Comparison of ENCODE assay signal across 2 cellular contexts in the genomic region with DNA sequence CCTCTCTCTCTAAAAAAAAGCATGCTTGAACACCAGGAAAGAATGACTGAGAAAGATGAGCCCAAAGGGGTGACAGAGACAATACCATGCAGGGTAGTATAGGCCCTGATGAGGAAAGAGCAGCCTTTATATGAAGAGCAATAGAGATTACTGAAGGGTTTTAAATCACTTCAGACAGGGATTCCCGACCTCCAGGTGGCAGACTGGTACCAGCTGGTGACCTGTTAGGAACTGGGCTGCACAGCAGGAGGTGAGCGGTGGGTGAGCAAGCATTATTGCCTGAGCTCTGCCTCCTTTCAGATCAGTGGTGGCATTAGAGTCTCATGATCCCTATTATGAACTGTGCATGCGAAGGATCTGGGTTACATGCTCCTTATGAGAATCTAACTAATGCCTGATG.
TF ChIP-seq lines count a peak whose summit lies in the region.

No MANE protein-coding gene starts in this region.

TF ChIP-seq in GM23338, 12 proteins besides CTCF, POLR2A, EP300 and RAD21 (continues in another document):
- TF ChIP-seq NANOG (IDR thresholded peaks at IDR 0.05; ENCODE audit: borderline replicate concordance) (no peak), CREB1 (CRISPR knock-in tag; IDR thresholded peaks at IDR 0.05; ENCODE audit: low read depth) (no peak), ZNF331 (CRISPR knock-in tag; IDR thresholded peaks at IDR 0.05; ENCODE audit: low read depth) (no peak), JUNB (IDR thresholded peaks at IDR 0.05; ENCODE audit: unreplicated experiment) (no peak), STAT1 (IDR thresholded peaks at IDR 0.05; ENCODE audit: unreplicated experiment) (no peak), POLR2AphosphoS5 (IDR thresholded peaks at IDR 0.05; ENCODE audit: low read depth) (no peak), EZH2 (IDR thresholded peaks at IDR 0.05; ENCODE audit: low read depth, unreplicated experiment) (no peak)
- TF ChIP-seq, protein P1, sequence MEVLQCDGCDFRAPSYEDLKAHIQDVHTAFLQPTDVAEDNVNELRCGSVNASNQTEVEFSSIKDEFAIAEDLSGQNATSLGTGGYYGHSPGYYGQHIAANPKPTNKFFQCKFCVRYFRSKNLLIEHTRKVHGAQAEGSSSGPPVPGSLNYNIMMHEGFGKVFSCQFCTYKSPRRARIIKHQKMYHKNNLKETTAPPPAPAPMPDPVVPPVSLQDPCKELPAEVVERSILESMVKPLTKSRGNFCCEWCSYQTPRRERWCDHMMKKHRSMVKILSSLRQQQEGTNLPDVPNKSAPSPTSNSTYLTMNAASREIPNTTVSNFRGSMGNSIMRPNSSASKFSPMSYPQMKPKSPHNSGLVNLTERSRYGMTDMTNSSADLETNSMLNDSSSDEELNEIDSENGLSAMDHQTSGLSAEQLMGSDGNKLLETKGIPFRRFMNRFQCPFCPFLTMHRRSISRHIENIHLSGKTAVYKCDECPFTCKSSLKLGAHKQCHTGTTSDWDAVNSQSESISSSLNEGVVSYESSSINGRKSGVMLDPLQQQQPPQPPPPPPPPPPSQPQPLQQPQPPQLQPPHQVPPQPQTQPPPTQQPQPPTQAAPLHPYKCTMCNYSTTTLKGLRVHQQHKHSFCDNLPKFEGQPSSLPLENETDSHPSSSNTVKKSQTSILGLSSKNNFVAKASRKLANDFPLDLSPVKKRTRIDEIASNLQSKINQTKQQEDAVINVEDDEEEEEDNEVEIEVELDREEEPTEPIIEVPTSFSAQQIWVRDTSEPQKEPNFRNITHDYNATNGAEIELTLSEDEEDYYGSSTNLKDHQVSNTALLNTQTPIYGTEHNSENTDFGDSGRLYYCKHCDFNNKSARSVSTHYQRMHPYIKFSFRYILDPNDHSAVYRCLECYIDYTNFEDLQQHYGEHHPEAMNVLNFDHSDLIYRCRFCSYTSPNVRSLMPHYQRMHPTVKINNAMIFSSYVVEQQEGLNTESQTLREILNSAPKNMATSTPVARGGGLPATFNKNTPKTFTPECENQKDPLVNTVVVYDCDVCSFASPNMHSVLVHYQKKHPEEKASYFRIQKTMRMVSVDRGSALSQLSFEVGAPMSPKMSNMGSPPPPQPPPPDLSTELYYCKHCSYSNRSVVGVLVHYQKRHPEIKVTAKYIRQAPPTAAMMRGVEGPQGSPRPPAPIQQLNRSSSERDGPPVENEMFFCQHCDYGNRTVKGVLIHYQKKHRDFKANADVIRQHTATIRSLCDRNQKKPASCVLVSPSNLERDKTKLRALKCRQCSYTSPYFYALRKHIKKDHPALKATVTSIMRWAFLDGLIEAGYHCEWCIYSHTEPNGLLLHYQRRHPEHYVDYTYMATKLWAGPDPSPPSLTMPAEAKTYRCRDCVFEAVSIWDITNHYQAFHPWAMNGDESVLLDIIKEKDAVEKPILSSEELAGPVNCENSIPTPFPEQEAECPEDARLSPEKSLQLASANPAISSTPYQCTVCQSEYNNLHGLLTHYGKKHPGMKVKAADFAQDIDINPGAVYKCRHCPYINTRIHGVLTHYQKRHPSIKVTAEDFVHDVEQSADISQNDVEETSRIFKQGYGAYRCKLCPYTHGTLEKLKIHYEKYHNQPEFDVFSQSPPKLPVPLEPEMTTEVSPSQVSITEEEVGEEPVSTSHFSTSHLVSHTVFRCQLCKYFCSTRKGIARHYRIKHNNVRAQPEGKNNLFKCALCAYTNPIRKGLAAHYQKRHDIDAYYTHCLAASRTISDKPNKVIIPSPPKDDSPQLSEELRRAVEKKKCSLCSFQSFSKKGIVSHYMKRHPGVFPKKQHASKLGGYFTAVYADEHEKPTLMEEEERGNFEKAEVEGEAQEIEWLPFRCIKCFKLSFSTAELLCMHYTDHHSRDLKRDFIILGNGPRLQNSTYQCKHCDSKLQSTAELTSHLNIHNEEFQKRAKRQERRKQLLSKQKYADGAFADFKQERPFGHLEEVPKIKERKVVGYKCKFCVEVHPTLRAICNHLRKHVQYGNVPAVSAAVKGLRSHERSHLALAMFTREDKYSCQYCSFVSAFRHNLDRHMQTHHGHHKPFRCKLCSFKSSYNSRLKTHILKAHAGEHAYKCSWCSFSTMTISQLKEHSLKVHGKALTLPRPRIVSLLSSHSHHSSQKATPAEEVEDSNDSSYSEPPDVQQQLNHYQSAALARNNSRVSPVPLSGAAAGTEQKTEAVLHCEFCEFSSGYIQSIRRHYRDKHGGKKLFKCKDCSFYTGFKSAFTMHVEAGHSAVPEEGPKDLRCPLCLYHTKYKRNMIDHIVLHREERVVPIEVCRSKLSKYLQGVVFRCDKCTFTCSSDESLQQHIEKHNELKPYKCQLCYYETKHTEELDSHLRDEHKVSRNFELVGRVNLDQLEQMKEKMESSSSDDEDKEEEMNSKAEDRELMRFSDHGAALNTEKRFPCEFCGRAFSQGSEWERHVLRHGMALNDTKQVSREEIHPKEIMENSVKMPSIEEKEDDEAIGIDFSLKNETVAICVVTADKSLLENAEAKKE (CRISPR knock-in tag; IDR thresholded peaks at IDR 0.05): no peak
- TF ChIP-seq, protein P2, sequence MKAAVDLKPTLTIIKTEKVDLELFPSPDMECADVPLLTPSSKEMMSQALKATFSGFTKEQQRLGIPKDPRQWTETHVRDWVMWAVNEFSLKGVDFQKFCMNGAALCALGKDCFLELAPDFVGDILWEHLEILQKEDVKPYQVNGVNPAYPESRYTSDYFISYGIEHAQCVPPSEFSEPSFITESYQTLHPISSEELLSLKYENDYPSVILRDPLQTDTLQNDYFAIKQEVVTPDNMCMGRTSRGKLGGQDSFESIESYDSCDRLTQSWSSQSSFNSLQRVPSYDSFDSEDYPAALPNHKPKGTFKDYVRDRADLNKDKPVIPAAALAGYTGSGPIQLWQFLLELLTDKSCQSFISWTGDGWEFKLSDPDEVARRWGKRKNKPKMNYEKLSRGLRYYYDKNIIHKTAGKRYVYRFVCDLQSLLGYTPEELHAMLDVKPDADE (IDR thresholded peaks at IDR 0.05): no peak
- TF ChIP-seq, protein P3, sequence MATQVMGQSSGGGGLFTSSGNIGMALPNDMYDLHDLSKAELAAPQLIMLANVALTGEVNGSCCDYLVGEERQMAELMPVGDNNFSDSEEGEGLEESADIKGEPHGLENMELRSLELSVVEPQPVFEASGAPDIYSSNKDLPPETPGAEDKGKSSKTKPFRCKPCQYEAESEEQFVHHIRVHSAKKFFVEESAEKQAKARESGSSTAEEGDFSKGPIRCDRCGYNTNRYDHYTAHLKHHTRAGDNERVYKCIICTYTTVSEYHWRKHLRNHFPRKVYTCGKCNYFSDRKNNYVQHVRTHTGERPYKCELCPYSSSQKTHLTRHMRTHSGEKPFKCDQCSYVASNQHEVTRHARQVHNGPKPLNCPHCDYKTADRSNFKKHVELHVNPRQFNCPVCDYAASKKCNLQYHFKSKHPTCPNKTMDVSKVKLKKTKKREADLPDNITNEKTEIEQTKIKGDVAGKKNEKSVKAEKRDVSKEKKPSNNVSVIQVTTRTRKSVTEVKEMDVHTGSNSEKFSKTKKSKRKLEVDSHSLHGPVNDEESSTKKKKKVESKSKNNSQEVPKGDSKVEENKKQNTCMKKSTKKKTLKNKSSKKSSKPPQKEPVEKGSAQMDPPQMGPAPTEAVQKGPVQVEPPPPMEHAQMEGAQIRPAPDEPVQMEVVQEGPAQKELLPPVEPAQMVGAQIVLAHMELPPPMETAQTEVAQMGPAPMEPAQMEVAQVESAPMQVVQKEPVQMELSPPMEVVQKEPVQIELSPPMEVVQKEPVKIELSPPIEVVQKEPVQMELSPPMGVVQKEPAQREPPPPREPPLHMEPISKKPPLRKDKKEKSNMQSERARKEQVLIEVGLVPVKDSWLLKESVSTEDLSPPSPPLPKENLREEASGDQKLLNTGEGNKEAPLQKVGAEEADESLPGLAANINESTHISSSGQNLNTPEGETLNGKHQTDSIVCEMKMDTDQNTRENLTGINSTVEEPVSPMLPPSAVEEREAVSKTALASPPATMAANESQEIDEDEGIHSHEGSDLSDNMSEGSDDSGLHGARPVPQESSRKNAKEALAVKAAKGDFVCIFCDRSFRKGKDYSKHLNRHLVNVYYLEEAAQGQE (IDR thresholded peaks at IDR 0.05; ENCODE audit: unreplicated experiment): no peak

TF ChIP-seq in H1, 55 proteins besides CTCF, POLR2A, EP300 and RAD21:
- no peak for TF ChIP-seq CBX8 (IDR thresholded peaks at IDR 0.05; ENCODE audit: borderline replicate concordance, low read depth, low read length)
- no peak for TF ChIP-seq SP1 (IDR thresholded peaks at IDR 0.05; ENCODE audit: low read depth, low read length)
- TF ChIP-seq SUZ12 (IDR thresholded peaks at IDR 0.05; ENCODE audit: low read length): no peak
- no peak for TF ChIP-seq POLR2AphosphoS5 (IDR thresholded peaks at IDR 0.05; ENCODE audit: low read depth, low read length)
- no peak for TF ChIP-seq TCF12 (IDR thresholded peaks at IDR 0.05; ENCODE audit: low read depth, low read length)
- TF ChIP-seq POU5F1 (IDR thresholded peaks at IDR 0.05; ENCODE audit: low read depth, low read length): no peak
- TF ChIP-seq ZNF274 (IDR thresholded peaks at IDR 0.05; ENCODE audit: borderline replicate concordance, extremely low read depth, low read length): no peak
- no peak for TF ChIP-seq BACH1 (IDR thresholded peaks at IDR 0.05; ENCODE audit: low read length)
- TF ChIP-seq HDAC2 (IDR thresholded peaks at IDR 0.05; ENCODE audit: borderline replicate concordance in 1 of 2, low read depth in 2 of 2, low read length in 2 of 2): no peak
- TF ChIP-seq, protein P4, sequence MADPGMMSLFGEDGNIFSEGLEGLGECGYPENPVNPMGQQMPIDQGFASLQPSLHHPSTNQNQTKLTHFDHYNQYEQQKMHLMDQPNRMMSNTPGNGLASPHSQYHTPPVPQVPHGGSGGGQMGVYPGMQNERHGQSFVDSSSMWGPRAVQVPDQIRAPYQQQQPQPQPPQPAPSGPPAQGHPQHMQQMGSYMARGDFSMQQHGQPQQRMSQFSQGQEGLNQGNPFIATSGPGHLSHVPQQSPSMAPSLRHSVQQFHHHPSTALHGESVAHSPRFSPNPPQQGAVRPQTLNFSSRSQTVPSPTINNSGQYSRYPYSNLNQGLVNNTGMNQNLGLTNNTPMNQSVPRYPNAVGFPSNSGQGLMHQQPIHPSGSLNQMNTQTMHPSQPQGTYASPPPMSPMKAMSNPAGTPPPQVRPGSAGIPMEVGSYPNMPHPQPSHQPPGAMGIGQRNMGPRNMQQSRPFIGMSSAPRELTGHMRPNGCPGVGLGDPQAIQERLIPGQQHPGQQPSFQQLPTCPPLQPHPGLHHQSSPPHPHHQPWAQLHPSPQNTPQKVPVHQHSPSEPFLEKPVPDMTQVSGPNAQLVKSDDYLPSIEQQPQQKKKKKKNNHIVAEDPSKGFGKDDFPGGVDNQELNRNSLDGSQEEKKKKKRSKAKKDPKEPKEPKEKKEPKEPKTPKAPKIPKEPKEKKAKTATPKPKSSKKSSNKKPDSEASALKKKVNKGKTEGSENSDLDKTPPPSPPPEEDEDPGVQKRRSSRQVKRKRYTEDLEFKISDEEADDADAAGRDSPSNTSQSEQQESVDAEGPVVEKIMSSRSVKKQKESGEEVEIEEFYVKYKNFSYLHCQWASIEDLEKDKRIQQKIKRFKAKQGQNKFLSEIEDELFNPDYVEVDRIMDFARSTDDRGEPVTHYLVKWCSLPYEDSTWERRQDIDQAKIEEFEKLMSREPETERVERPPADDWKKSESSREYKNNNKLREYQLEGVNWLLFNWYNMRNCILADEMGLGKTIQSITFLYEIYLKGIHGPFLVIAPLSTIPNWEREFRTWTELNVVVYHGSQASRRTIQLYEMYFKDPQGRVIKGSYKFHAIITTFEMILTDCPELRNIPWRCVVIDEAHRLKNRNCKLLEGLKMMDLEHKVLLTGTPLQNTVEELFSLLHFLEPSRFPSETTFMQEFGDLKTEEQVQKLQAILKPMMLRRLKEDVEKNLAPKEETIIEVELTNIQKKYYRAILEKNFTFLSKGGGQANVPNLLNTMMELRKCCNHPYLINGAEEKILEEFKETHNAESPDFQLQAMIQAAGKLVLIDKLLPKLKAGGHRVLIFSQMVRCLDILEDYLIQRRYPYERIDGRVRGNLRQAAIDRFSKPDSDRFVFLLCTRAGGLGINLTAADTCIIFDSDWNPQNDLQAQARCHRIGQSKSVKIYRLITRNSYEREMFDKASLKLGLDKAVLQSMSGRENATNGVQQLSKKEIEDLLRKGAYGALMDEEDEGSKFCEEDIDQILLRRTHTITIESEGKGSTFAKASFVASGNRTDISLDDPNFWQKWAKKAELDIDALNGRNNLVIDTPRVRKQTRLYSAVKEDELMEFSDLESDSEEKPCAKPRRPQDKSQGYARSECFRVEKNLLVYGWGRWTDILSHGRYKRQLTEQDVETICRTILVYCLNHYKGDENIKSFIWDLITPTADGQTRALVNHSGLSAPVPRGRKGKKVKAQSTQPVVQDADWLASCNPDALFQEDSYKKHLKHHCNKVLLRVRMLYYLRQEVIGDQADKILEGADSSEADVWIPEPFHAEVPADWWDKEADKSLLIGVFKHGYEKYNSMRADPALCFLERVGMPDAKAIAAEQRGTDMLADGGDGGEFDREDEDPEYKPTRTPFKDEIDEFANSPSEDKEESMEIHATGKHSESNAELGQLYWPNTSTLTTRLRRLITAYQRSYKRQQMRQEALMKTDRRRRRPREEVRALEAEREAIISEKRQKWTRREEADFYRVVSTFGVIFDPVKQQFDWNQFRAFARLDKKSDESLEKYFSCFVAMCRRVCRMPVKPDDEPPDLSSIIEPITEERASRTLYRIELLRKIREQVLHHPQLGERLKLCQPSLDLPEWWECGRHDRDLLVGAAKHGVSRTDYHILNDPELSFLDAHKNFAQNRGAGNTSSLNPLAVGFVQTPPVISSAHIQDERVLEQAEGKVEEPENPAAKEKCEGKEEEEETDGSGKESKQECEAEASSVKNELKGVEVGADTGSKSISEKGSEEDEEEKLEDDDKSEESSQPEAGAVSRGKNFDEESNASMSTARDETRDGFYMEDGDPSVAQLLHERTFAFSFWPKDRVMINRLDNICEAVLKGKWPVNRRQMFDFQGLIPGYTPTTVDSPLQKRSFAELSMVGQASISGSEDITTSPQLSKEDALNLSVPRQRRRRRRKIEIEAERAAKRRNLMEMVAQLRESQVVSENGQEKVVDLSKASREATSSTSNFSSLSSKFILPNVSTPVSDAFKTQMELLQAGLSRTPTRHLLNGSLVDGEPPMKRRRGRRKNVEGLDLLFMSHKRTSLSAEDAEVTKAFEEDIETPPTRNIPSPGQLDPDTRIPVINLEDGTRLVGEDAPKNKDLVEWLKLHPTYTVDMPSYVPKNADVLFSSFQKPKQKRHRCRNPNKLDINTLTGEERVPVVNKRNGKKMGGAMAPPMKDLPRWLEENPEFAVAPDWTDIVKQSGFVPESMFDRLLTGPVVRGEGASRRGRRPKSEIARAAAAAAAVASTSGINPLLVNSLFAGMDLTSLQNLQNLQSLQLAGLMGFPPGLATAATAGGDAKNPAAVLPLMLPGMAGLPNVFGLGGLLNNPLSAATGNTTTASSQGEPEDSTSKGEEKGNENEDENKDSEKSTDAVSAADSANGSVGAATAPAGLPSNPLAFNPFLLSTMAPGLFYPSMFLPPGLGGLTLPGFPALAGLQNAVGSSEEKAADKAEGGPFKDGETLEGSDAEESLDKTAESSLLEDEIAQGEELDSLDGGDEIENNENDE (IDR thresholded peaks at IDR 0.05; ENCODE audit: insufficient replicate concordance, low read length): no peak
